Comparison of ENCODE assay signal across 23 cellular contexts in the genomic region with DNA sequence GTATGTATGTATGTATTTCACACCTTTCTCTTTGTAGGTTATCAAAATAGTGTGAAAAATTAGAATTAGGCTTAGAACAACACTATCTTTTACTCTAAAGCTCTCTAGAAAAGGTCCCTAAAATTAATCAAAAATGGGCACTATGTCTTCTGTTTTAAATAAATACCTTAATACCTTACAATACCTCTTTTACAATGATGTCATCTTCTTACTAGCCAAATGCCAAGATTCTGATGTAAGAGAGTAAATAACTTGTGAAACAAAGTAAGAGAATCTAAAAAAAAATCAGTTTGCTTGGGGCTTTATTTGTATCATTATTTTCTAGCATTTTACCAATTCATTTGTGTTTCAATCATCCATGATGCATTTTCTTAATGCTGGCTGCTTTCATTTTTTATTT.
"Had no signal": no experiment of that assay in that cellular context is flagged by ENCODE, and none has a peak within 500 bp of the region (broad histone marks: within the 10 kb centered on the region; RNA-seq: fewer than 3 reads in every experiment).

No MANE protein-coding gene starts in this region.

- H2AFZ ChIP-seq: neural progenitor cell had no signal

- H3K9me3 ChIP-seq: gastrocnemius medialis, lower lobe of right lung, mucosa of descending colon, prostate gland, right atrium auricular region, sigmoid colon, stomach, thyroid gland, vagina had no signal

- H3K27me3 ChIP-seq: gastrocnemius medialis, neural progenitor cell, right atrium auricular region, sigmoid colon, stomach, thyroid gland, vagina had no signal

- H3K36me3 ChIP-seq: gastrocnemius medialis, lower lobe of right lung, neural progenitor cell, prostate gland, right atrium auricular region, sigmoid colon, stomach, thyroid gland, vagina had no signal

- H3K4me2 ChIP-seq: neural progenitor cell had no signal

- H3K4me3 ChIP-seq: gastrocnemius medialis, lower lobe of right lung, mucosa of descending colon, neural progenitor cell, prostate gland, right atrium auricular region, sigmoid colon, stomach, thyroid gland, vagina had no signal

- H3K4me1 ChIP-seq: gastrocnemius medialis, lower lobe of right lung, neural progenitor cell, prostate gland, right atrium auricular region, sigmoid colon, stomach, thyroid gland, vagina had no signal

- FAIRE-seq: keratinocyte had no signal

- H3K9ac ChIP-seq: neural progenitor cell had no signal

- ATAC-seq: esophagus mucosa; gastrocnemius medialis; left ventricle myocardium superior; lower lobe of right lung; mucosa of descending colon; stimulated activated effector memory CD8-positive, alpha-beta T cell treated with anti-CD3 and anti-CD28 coated beads, Interleukin-12 subunit alpha, Interleukin-12 subunit beta, amount 100 ng/mL, for 72 hours had no signal

- H3K27ac ChIP-seq: epithelial cell of prostate, gastrocnemius medialis, lower lobe of right lung, neural progenitor cell, prostate gland, right atrium auricular region, sigmoid colon, stomach, thyroid gland, vagina had no signal

- DNase-seq: cortex of kidney; foreskin fibroblast; gastrocnemius medialis; head of caudate nucleus; left ventricle myocardium superior; lower lobe of right lung; mucosa of descending colon; naive B cell; sigmoid colon; stimulated activated CD4-positive, alpha-beta T cell treated with anti-CD3 and anti-CD28 coated beads, Interleukin-2, amount 100 ng/mL, for 24 hours; stimulated activated CD4-positive, alpha-beta T cell treated with anti-CD3 and anti-CD28 coated beads, Interleukin-4, amount 100 ng/mL, for 24 hours; stimulated activated naive CD4-positive, alpha-beta T cell treated with Interleukin-2 at 50 U/mL for 16 hours; stomach; thyroid gland; trophoblast cell had no signal
